17 cellular contexts compared by ENCODE assay signal in the genomic region with DNA sequence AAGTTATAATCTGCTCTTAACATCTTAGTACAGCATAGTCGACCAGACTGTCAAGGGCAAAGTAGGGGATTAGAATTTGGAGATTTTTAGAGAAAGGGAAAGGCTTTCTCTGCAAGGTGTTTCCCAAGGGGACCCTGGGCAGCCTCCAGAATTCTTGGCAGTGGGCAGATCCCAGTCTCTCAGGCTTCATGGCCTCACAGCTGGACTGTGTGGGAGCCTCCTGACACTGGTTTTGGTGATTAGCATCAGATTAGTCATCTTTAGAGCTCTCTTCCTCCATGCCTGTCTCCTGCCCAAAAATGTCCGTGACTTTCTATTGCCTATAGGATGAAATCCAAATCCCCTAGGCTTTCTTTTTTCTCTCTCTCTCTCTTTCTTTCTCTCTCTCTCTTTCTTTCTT.
DNase-seq lines count a peak whose midpoint lies in the region; ATAC-seq and TF ChIP-seq lines count a peak whose summit lies in the region.
"Had no signal": no experiment of that assay in that cellular context is flagged by ENCODE, and none has a peak within 500 bp of the region (broad histone marks: within the 10 kb centered on the region; RNA-seq: fewer than 3 reads in every experiment).

No MANE protein-coding gene starts in this region.

- no peaks in the 10 kb centered on the region for H3K36me3 ChIP-seq in brain microvascular endothelial cell (replicated peaks)
- H3K36me3 ChIP-seq: right lobe of liver had no signal

- no peak overlapping the region for H2BK20ac ChIP-seq in H9 (ENCODE audit: low read depth, low read length, poor library complexity, severe bottlenecking)

- no peak overlapping the region for H3K4me3 ChIP-seq in fibroblast of villous mesenchyme (ENCODE audit: low read depth, low read length)
- H3K4me3 ChIP-seq in brain microvascular endothelial cell (ENCODE audit: low read depth, low read length), result no peak overlapping the region
- H3K4me3 ChIP-seq: lung, right lobe of liver had no signal

- no peak overlapping the region for H4K5ac ChIP-seq in H9 (ENCODE audit: insufficient read length, low read depth, low read length)

- no peak overlapping the region for H2BK120ac ChIP-seq in H9 (ENCODE audit: low read depth, low read length, poor library complexity, severe bottlenecking)

- no peak overlapping the region for H3K4ac ChIP-seq in H9 (ENCODE audit: low read depth, low read length)

- no peaks in the 10 kb centered on the region for H3K36me3 Mint-ChIP-seq in H9 (ENCODE audit: insufficient read depth in 1 of 3, low read depth in 3 of 3)

- H3K56ac ChIP-seq in H9 (ENCODE audit: insufficient read length, low read depth, low read length), result no peak overlapping the region

- no peaks in the 10 kb centered on the region for H3K27me3 Mint-ChIP-seq in H9 (ENCODE audit: low read depth)

- no peak overlapping the region for H2AFZ ChIP-seq in H9 (ENCODE audit: low read length)

- H3T11ph ChIP-seq in H9 (ENCODE audit: low read length), result no peak overlapping the region

- H3K27ac Mint-ChIP-seq in H9, result no peak overlapping the region

- no peaks in the 10 kb centered on the region for H3K23me2 ChIP-seq in H9 (ENCODE audit: insufficient read length, low read depth, low read length, poor library complexity, severe bottlenecking)

- no peak overlapping the region for H3K9ac ChIP-seq in H9 (ENCODE audit: extremely low read depth, insufficient read length, low read length)

- H4K91ac ChIP-seq in H9 (ENCODE audit: insufficient read length, low read depth, low read length), result no peak overlapping the region

- H2AK5ac ChIP-seq in H9 (ENCODE audit: insufficient read length, low read length), result no peak overlapping the region

- H2BK15ac ChIP-seq in H9 (ENCODE audit: low read depth, low read length), result no peak overlapping the region

- H3K79me1 ChIP-seq in H9 (ENCODE audit: insufficient read depth, low read depth, low read length, poor library complexity, severe bottlenecking), result no peaks in the 10 kb centered on the region

- no peak overlapping the region for H3K23ac ChIP-seq in H9 (ENCODE audit: insufficient read length, low read depth, low read length)

- no peaks in the 10 kb centered on the region; the same call in 1 of the 2 replicates for H3K4me1 ChIP-seq in H9 (ENCODE audit: insufficient read depth, low read length)
- H3K4me1 ChIP-seq: right lobe of liver had no signal

- H3K9me3 Mint-ChIP-seq in H9, result no peaks in the 10 kb centered on the region
- H3K9me3 Mint-ChIP-seq: neural crest cell had no signal

- in situ Hi-C loops in brain microvascular endothelial cell (cut with HindIII; ENCODE audit: low pct_ligation_motif_present, low sequenced_read_pairs), result no loop called here

- H3K27ac ChIP-seq in brain microvascular endothelial cell, result no peak overlapping the region
- H3K27ac ChIP-seq in H9 (ENCODE audit: insufficient read length, low read depth, low read length), result no peak overlapping the region
- H3K27ac ChIP-seq: right lobe of liver had no signal

- H4K8ac ChIP-seq in H9 (replicated peaks; ENCODE audit: insufficient read length, low read depth, low read length), result no peak overlapping the region

- no peaks in the 10 kb centered on the region for H4K20me1 ChIP-seq in H9 (ENCODE audit: control insufficient read depth, insufficient read depth, insufficient read length)

- H3K9me3 ChIP-seq in H9 (ENCODE audit: control insufficient read depth, low read depth, low read length), result no peaks in the 10 kb centered on the region
- H3K9me3 ChIP-seq: right lobe of liver had no signal

- DNase-seq in fibroblast of villous mesenchyme (ENCODE audit: low read depth) (peak; percentile 6), COLO668 (lab: John Stamatoyannopoulos, UW; ENCODE audit: unreplicated experiment) (no peak), brain microvascular endothelial cell (no peak), H9 (no peak)
- no peak for DNase-seq in stimulated activated naive CD8-positive, alpha-beta T cell treated with anti-CD3 and anti-CD28 coated beads, Interleukin-15, Interleukin-2, amounts not matched to agents 100 U/mL and 50 U/mL, for 24 hours
- DNase-seq: activated naive CD4-positive, alpha-beta T cell treated with Interleukin-2 at 50 U/mL for 16 hours; C1 segment of cervical spinal cord; effector CD8-positive, alpha-beta T cell; NCI-H1092; right lobe of liver; stimulated activated CD4-positive, alpha-beta T cell treated with anti-CD3 and anti-CD28 coated beads, Interleukin-4, amount 100 ng/mL, for 1 hour had no signal

- no peak for TF ChIP-seq CTCF in fibroblast of villous mesenchyme (IDR thresholded peaks at IDR 0.05; ENCODE audit: insufficient read depth, low read depth, low read length)
- no peak for TF ChIP-seq CTCF in brain microvascular endothelial cell (IDR thresholded peaks at IDR 0.05; ENCODE audit: low read depth, low read length, missing control alignments)
- TF ChIP-seq CTCF in H9 (conservative IDR thresholded peaks at IDR 0.05), result no peak

- H2BK5ac ChIP-seq in H9 (ENCODE audit: insufficient read length, low read length), result no peak overlapping the region

- no CpG with 5 or more reads among the region's 2 CpGs for WGBS in H9 (ENCODE audit: extremely low coverage, insufficient read length, low lambda C conversion rate)

- H3K4me2 ChIP-seq in H9 (ENCODE audit: insufficient read depth, insufficient read length, low read length), result no peak overlapping the region

- H3K27me3 ChIP-seq in brain microvascular endothelial cell (replicated peaks) (no peaks in the 10 kb centered on the region), H9 (ENCODE audit: insufficient read depth, low read length) (no peaks in the 10 kb centered on the region)
- H3K27me3 ChIP-seq: right lobe of liver had no signal

- no peaks in the 10 kb centered on the region for H3K79me2 ChIP-seq in H9 (ENCODE audit: insufficient read depth, low read length)

- no peak overlapping the region for H3K14ac ChIP-seq in H9 (ENCODE audit: insufficient read depth, low read length)

- peaks cover 7% of the 10 kb centered on the region in 2 experiments for H3K4me1 Mint-ChIP-seq in H9

- H3K4me3 Mint-ChIP-seq in H9, result no peak overlapping the region
- H3K4me3 Mint-ChIP-seq: neural crest cell had no signal

- no peak overlapping the region for H2BK12ac ChIP-seq in H9 (ENCODE audit: insufficient read length, low read depth, low read length)

- H3K18ac ChIP-seq in H9 (ENCODE audit: insufficient read length, low read depth, low read length), result no peak overlapping the region

- peak; percentile 13 for ATAC-seq in GM18907 (IDR thresholded peaks at IDR 0.05; ENCODE audit: unreplicated experiment)
- peak; percentile 18 for ATAC-seq in GM21576 (IDR thresholded peaks at IDR 0.05; ENCODE audit: unreplicated experiment)
- peak; percentile 12 for ATAC-seq in HG03196 (IDR thresholded peaks at IDR 0.05; ENCODE audit: unreplicated experiment)
- no peak for ATAC-seq in stimulated activated naive CD8-positive, alpha-beta T cell treated with anti-CD3 and anti-CD28 coated beads, Interleukin-15, Interleukin-2, amounts not matched to agents 100 U/mL and 50 U/mL, for 24 hours
- ATAC-seq: right lobe of liver, SK-N-SH treated with all-trans-retinoic acid at 6 μM for 48 hours had no signal
